In the genomic region with DNA sequence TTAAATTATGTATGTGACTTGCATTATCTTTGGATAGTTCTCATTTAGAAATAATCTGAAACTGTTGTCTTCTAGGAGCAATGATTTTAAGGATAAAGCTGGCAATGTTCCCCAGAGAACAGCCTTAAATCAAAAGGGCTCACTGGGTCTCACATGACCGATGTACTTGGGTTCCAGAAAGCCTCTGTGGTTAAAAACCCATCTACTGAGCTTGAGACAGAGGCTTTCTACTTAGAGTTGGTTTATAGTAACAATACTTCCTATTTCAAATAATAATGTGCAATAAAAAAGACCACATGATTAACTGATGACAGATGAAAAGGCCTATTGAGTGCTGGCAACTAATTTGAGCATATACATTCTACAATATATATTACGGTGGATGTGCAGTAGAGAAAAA, we compare ENCODE assay signal across 20 cellular contexts.
"Had no signal": no experiment of that assay in that cellular context is flagged by ENCODE, and none has a peak within 500 bp of the region (broad histone marks: within the 10 kb centered on the region; RNA-seq: fewer than 3 reads in every experiment).

No MANE protein-coding gene starts in this region.

- H3K4me3 Mint-ChIP-seq: dendritic cell treated with granulocyte-macrophage colony-stimulating factor and Interleukin-4, amounts not matched to agents 40 ng/mL and 50 ng/mL, for 4 days; effector memory CD8-positive, alpha-beta T cell; endodermal cell had no signal

- H3K27ac Mint-ChIP-seq: dendritic cell treated with granulocyte-macrophage colony-stimulating factor and Interleukin-4, amounts not matched to agents 40 ng/mL and 50 ng/mL, for 4 days; effector memory CD8-positive, alpha-beta T cell; endodermal cell had no signal

- H3K9me3 Mint-ChIP-seq: endodermal cell had no signal

- DNase-seq: colonic mucosa; cortex of kidney; dermis blood vessel endothelial cell; dorsolateral prefrontal cortex; effector CD4-positive, alpha-beta T cell; effector CD8-positive, alpha-beta T cell; effector memory CD4-positive, alpha-beta T cell; effector memory CD8-positive, alpha-beta T cell; endodermal cell; esophagus squamous epithelium; foreskin fibroblast; foreskin keratinocyte; gastrocnemius medialis; head of caudate nucleus; heart left ventricle; heart right ventricle; hippocampal formation had no signal

- ATAC-seq: effector memory CD8-positive, alpha-beta T cell; esophagus mucosa; foreskin keratinocyte; gastrocnemius medialis; gastroesophageal sphincter; heart left ventricle; heart right ventricle had no signal

- H3K27me3 Mint-ChIP-seq: dendritic cell treated with granulocyte-macrophage colony-stimulating factor and Interleukin-4, amounts not matched to agents 40 ng/mL and 50 ng/mL, for 4 days; effector memory CD8-positive, alpha-beta T cell had no signal

- H3K4me1 Mint-ChIP-seq: endodermal cell had no signal
